In genomic region chr1:19368050-19368449, GRCh38 we compare ENCODE assay signal across 13 cellular contexts.
"Had no signal": no experiment of that assay in that cellular context is flagged by ENCODE, and none has a peak within 500 bp of the region (broad histone marks: within the 10 kb centered on the region; RNA-seq: fewer than 3 reads in every experiment).

No MANE protein-coding gene starts in this region.

- H3K9me3 ChIP-seq: esophagus muscularis mucosa, left ventricle myocardium inferior, SJCRH30 had no signal

- H3K27me3 Mint-ChIP-seq: activated CD4-positive, alpha-beta memory T cell treated with anti-CD3 and anti-CD28 coated beads for 36 hours; dendritic cell treated with granulocyte-macrophage colony-stimulating factor and Interleukin-4, amounts not matched to agents 40 ng/mL and 50 ng/mL, for 4 days had no signal

- H3K4me3 Mint-ChIP-seq: activated CD4-positive, alpha-beta memory T cell treated with anti-CD3 and anti-CD28 coated beads for 36 hours; activated T-helper 1 cell treated with anti-CD3 and anti-CD28 coated beads, Interleukin-12 subunit alpha, Interleukin-12 subunit beta, Interleukin-2, Interleukin-4 antibody, amounts not matched to agents 30 ng/mL and 10 ng/mL and 1 ng/mL, durations not matched to agents 14 hours and 24 hours and 36 hours; dendritic cell treated with granulocyte-macrophage colony-stimulating factor and Interleukin-4, amounts not matched to agents 40 ng/mL and 50 ng/mL, for 4 days; neural crest cell had no signal

- H3K27ac ChIP-seq: left ventricle myocardium inferior, parathyroid adenoma, SJCRH30 had no signal

- H3K9me3 Mint-ChIP-seq: activated CD4-positive, alpha-beta memory T cell treated with anti-CD3 and anti-CD28 coated beads for 36 hours; activated T-helper 1 cell treated with anti-CD3 and anti-CD28 coated beads, Interleukin-12 subunit alpha, Interleukin-12 subunit beta, Interleukin-2, Interleukin-4 antibody, amounts not matched to agents 30 ng/mL and 10 ng/mL and 1 ng/mL, durations not matched to agents 14 hours and 24 hours and 36 hours; dendritic cell treated with granulocyte-macrophage colony-stimulating factor and Interleukin-4, amounts not matched to agents 40 ng/mL and 50 ng/mL, for 4 days; neural crest cell had no signal

- H3K4me1 ChIP-seq: parathyroid adenoma, SJCRH30 had no signal

- H3K36me3 Mint-ChIP-seq: activated CD4-positive, alpha-beta memory T cell treated with anti-CD3 and anti-CD28 coated beads for 36 hours had no signal

- H3K4me3 ChIP-seq: esophagus muscularis mucosa, left ventricle myocardium inferior, SJCRH30 had no signal

- DNase-seq: activated CD4-positive, alpha-beta memory T cell treated with anti-CD3 and anti-CD28 coated beads for 36 hours; activated CD4-positive, alpha-beta T cell treated with anti-CD3 and anti-CD28 coated beads for 1 hour; activated naive CD4-positive, alpha-beta T cell; central memory CD4-positive, alpha-beta T cell; foreskin melanocyte; left ventricle myocardium inferior; mesendoderm; SJCRH30 had no signal

- H3K27me3 ChIP-seq: esophagus muscularis mucosa, SJCRH30 had no signal

- H3K27ac Mint-ChIP-seq: activated T-helper 1 cell treated with anti-CD3 and anti-CD28 coated beads, Interleukin-12 subunit alpha, Interleukin-12 subunit beta, Interleukin-2, Interleukin-4 antibody, amounts not matched to agents 30 ng/mL and 10 ng/mL and 1 ng/mL, durations not matched to agents 14 hours and 24 hours and 36 hours; dendritic cell treated with granulocyte-macrophage colony-stimulating factor and Interleukin-4, amounts not matched to agents 40 ng/mL and 50 ng/mL, for 4 days had no signal
